In the genomic region with DNA sequence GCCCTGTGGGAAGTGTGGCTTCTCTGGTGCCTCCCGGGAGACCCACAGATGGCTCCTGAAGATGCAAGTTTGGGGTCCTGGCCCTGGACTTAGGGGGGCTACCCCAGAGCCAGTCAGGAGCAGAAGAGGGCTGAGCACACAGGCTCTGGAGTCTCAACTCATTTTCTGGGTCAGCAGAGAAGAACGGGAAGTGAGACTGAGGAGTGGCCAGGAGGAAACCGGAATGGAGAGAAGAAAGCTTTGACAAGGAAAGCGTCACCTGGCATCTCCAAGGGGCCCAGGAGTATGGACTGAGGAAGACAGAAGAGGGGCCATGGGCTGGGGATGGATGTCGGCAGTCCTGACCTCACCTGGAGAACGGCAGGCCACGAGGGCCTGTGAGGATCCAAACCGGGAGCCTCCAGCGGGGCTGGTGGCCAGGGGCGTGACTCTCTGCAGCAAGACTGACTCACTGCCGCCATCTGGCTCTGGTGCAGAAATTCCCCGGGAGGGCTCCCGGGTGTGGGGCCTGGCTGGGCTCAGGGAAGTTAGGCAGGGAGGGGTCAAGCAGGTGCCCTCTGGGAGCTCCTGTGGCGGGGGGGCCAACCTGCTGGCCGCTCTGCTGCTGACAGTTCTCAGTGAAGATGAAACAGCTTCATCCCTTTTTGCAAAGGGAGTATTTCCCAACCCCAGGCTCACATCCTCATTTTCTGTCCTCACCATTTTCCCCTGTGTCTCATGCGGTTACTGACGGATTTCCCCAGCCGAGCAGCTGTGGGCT, we compare ENCODE assay signal across 1 cellular context.
TF ChIP-seq lines count a peak whose summit lies in the region.

No MANE protein-coding gene starts in this region.

TF ChIP-seq in GM23338, 12 proteins besides CTCF, POLR2A, EP300 and RAD21 (continued from another document):
- TF ChIP-seq, protein P1, sequence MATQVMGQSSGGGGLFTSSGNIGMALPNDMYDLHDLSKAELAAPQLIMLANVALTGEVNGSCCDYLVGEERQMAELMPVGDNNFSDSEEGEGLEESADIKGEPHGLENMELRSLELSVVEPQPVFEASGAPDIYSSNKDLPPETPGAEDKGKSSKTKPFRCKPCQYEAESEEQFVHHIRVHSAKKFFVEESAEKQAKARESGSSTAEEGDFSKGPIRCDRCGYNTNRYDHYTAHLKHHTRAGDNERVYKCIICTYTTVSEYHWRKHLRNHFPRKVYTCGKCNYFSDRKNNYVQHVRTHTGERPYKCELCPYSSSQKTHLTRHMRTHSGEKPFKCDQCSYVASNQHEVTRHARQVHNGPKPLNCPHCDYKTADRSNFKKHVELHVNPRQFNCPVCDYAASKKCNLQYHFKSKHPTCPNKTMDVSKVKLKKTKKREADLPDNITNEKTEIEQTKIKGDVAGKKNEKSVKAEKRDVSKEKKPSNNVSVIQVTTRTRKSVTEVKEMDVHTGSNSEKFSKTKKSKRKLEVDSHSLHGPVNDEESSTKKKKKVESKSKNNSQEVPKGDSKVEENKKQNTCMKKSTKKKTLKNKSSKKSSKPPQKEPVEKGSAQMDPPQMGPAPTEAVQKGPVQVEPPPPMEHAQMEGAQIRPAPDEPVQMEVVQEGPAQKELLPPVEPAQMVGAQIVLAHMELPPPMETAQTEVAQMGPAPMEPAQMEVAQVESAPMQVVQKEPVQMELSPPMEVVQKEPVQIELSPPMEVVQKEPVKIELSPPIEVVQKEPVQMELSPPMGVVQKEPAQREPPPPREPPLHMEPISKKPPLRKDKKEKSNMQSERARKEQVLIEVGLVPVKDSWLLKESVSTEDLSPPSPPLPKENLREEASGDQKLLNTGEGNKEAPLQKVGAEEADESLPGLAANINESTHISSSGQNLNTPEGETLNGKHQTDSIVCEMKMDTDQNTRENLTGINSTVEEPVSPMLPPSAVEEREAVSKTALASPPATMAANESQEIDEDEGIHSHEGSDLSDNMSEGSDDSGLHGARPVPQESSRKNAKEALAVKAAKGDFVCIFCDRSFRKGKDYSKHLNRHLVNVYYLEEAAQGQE (IDR thresholded peaks at IDR 0.05; ENCODE audit: unreplicated experiment), result no peak
- no peak for TF ChIP-seq EZH2 (IDR thresholded peaks at IDR 0.05; ENCODE audit: low read depth, unreplicated experiment)
